13 cellular contexts compared by ENCODE assay signal in the genomic region with DNA sequence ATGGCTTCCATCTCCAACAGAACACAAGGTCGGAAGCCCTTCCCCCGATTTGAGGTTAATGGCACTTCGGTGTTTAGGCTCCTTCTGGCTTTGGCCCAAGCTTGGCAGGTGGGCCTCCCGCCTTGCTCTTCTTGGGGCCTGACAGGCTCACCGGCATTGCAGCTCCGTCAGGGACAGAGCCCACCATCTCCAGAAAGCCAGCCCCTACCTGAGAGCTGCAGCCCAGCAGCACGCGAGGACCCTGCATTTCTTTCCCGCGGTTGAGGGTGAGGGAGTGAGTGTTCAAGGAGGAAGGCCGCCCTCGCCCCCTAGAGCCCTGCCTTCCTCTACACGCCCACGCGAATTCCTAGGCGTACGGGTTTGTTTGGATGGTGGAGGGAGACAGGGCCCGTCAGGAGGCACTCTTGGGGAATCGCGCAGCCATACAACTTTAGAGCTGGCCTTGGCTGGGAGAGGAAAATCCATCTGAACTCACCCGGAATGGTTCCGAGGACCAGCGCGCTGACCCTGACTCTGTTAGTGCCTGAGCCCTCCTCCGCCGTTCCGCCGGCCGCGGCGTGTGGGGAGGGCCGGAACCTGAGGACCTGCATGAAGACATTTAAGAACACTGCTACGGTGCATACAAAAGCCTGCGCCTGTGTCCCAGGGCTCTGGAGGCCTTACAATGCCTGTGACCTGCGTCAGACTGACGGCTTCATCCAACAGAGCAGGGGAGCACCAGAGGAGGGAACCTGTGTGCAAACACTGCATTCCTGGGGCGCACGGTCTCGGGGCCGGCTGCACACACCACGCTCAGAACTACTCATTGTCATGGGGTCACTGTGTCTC.
DNase-seq lines count a peak whose midpoint lies in the region; ATAC-seq and TF ChIP-seq lines count a peak whose summit lies in the region.
"Had no signal": no experiment of that assay in that cellular context is flagged by ENCODE, and none has a peak within 500 bp of the region (broad histone marks: within the 10 kb centered on the region; RNA-seq: fewer than 3 reads in every experiment).

No MANE protein-coding gene starts in this region.

- CTCF ChIA-PET in naive thymus-derived CD4-positive, alpha-beta T cell (lab: Charles Lee) = no interaction called here

- POLR2A ChIA-PET in naive thymus-derived CD4-positive, alpha-beta T cell (lab: Charles Lee) = no interaction called here

- H3K36me3 ChIP-seq in naive thymus-derived CD4-positive, alpha-beta T cell (ENCODE audit: control insufficient read depth in 2 of 3, insufficient read depth in 3 of 3, low read length in 3 of 3) = no peaks in the 10 kb centered on the region
- no peaks in the 10 kb centered on the region for H3K36me3 ChIP-seq in vagina

- ATAC-seq in left cardiac atrium (no peak), HG03571 (IDR thresholded peaks at IDR 0.05; ENCODE audit: unreplicated experiment) (no peak), GM21529 (IDR thresholded peaks at IDR 0.05; ENCODE audit: unreplicated experiment) (no peak)
- ATAC-seq in naive thymus-derived CD4-positive, alpha-beta T cell = no peak

- H3K27ac ChIP-seq in coronary artery (no peak overlapping the region), vagina (no peak overlapping the region)
- no peak overlapping the region for H3K27ac ChIP-seq in naive thymus-derived CD4-positive, alpha-beta T cell (ENCODE audit: low read depth, low read length)

- DNase-seq in cardiac septum (ENCODE audit: low spot score) (peak; percentile 20), left cardiac atrium (no peak), coronary artery (ENCODE audit: low spot score) (peak; percentile 64), vagina (ENCODE audit: extremely low spot score in 2 of 2) (peak; percentile 56 to 77), NCI-H1930 (lab: John Stamatoyannopoulos, UW) (no peak)
- DNase-seq in naive thymus-derived CD4-positive, alpha-beta T cell = peak in 1 of 9 donors; percentile 17
- DNase-seq: cerebellar nuclear complex, NCI-H187 treated with DMSO at 0.1 percent for 48 hours, substantia nigra, T-helper 9 cell had no signal

- no peaks in the 10 kb centered on the region for H3K27me3 ChIP-seq in naive thymus-derived CD4-positive, alpha-beta T cell (ENCODE audit: control insufficient read depth in 2 of 2, insufficient read depth in 2 of 2, low read length in 2 of 2)
- no peaks in the 10 kb centered on the region for H3K27me3 ChIP-seq in vagina

- no peak for TF ChIP-seq POLR2A in vagina (IDR thresholded peaks at IDR 0.05)

- H3K4me3 ChIP-seq in coronary artery = no peak overlapping the region
- peak overlapping the region; percentile 23 for H3K4me3 ChIP-seq in naive thymus-derived CD4-positive, alpha-beta T cell (ENCODE audit: low read length)
- H3K4me3 ChIP-seq in vagina = no peak overlapping the region

- peaks cover 0 to 3% (median 0%) of the 10 kb centered on the region in 5 donors for H3K36me3 Mint-ChIP-seq in naive thymus-derived CD4-positive, alpha-beta T cell

- peak overlapping the region in 3 of 9 donors; percentile 4 to 67 (median 38) for H3K27ac Mint-ChIP-seq in naive thymus-derived CD4-positive, alpha-beta T cell
- H3K27ac Mint-ChIP-seq: B cell had no signal

- TF ChIP-seq CTCF in coronary artery (IDR thresholded peaks at IDR 0.05) (no peak), vagina (IDR thresholded peaks at IDR 0.05) (no peak)

- intact Hi-C loops in cardiac septum (cut with DNase I) (no loop called here), left cardiac atrium (cut with DNase I) (no loop called here), vagina (cut with DNase I) (no loop called here)
- intact Hi-C loops in naive thymus-derived CD4-positive, alpha-beta T cell (cut with micrococcal nuclease) = loop anchor here in 1 of 2 donors (1.0 kb wide), 1 partner anchor 16 kb away; no protein-coding TSS in a partner anchor

- peaks cover 0 to 6% (median 0%) of the 10 kb centered on the region in 11 donors for H3K9me3 Mint-ChIP-seq in naive thymus-derived CD4-positive, alpha-beta T cell

- H3K4me1 ChIP-seq in naive thymus-derived CD4-positive, alpha-beta T cell (ENCODE audit: control insufficient read depth in 2 of 2, insufficient read depth in 2 of 2, low read length in 2 of 2) = no peaks in the 10 kb centered on the region
- no peaks in the 10 kb centered on the region for H3K4me1 ChIP-seq in vagina

- peaks cover 0 to 7% (median 0%) of the 10 kb centered on the region in 7 donors for H3K4me1 Mint-ChIP-seq in naive thymus-derived CD4-positive, alpha-beta T cell
- H3K4me1 Mint-ChIP-seq: B cell had no signal

- H3K4me3 Mint-ChIP-seq in naive thymus-derived CD4-positive, alpha-beta T cell = peak overlapping the region; percentile 39 to 86 (median 70)
- H3K4me3 Mint-ChIP-seq: B cell had no signal

- H3K9me3 ChIP-seq in naive thymus-derived CD4-positive, alpha-beta T cell (ENCODE audit: control insufficient read depth in 2 of 3, low read length in 3 of 3) = no peaks in the 10 kb centered on the region
- no peaks in the 10 kb centered on the region for H3K9me3 ChIP-seq in vagina

- peaks cover 0 to 32% (median 2%) of the 10 kb centered on the region in 5 donors for H3K27me3 Mint-ChIP-seq in naive thymus-derived CD4-positive, alpha-beta T cell

Comparison
In these comparisons a context has a peak if more than half of its experiments do, and no peak if none do; other contexts are left out.
1. DNase-seq: peak in cardiac septum (single experiment), coronary artery (single experiment) and vagina (2 of 2); none in left cardiac atrium (single experiment) and NCI-H1930 (0 of 2).